Comparison of ENCODE assay signal across 8 cellular contexts in genomic region chr3:57169872-57170623, GRCh38. TPM values are rescaled to one million over a fixed set of nuclear protein-coding genes. Genes with fewer than 3 reads are reported as not detected.
DNase-seq lines count a peak whose midpoint lies in the region; ATAC-seq, FAIRE-seq and TF ChIP-seq lines count a peak whose summit lies in the region.

No MANE protein-coding gene starts in this region.

- CTCF ChIA-PET in endothelial cell of umbilical vein (lab: Charles Lee), result interaction anchor here (0.6 to 3.3 kb wide), 25 partner anchors 9 to 686 kb away, joined by 3 to 20 read pairs (median 4); partner anchors contain the start of gene ARF4

- H3K9ac ChIP-seq in endothelial cell of umbilical vein (replicated peaks; ENCODE audit: extremely low read depth, insufficient read depth, low read length), result no peak overlapping the region

- peak; percentile 86 for FAIRE-seq in endothelial cell of umbilical vein (lab: Jason Lieb, UNC)

- no peaks in the 10 kb centered on the region for H3K36me3 Mint-ChIP-seq in mesothelial cell of epicardium

- H3K27me3 ChIP-seq in endothelial cell of umbilical vein (ENCODE audit: control insufficient read depth in 2 of 2, insufficient read depth in 2 of 2, low read length in 2 of 2), result peaks cover 31 to 34% of the 10 kb centered on the region in 2 experiments

- no peaks in the 10 kb centered on the region for H3K9me3 Mint-ChIP-seq in mesothelial cell of epicardium

- POLR2A ChIA-PET in endothelial cell of umbilical vein (lab: Charles Lee), result no interaction called here

- intact Hi-C loops in endothelial cell of umbilical vein (cut with micrococcal nuclease), result loop anchor here (1.0 to 10.0 kb wide), 7 partner anchors 57 to 683 kb away; partner anchors contain the start of genes APPL1 and PDE12

- no peaks in the 10 kb centered on the region for H3K4me1 ChIP-seq in endothelial cell of umbilical vein (ENCODE audit: control insufficient read depth, extremely low read depth, insufficient read depth, low read length)

- H4K20me1 ChIP-seq in endothelial cell of umbilical vein (replicated peaks; ENCODE audit: control insufficient read depth, extremely low read depth, insufficient read depth, low read length), result no peaks in the 10 kb centered on the region

- H3K9me1 ChIP-seq in endothelial cell of umbilical vein (replicated peaks; ENCODE audit: control insufficient read depth, extremely low read depth, insufficient read depth, low read length), result no peaks in the 10 kb centered on the region

- peak; percentile 72 for DNase-seq in NCI-H748 treated with DMSO at 0.1 percent for 48 hours (lab: John Stamatoyannopoulos, UW)
- peak; percentile 8 for DNase-seq in activated CD8-positive, alpha-beta memory T cell treated with anti-CD3 and anti-CD28 coated beads, Interleukin-2, amount 50 U/mL, for 1 hour (ENCODE audit: extremely low read depth)
- DNase-seq in endothelial cell of umbilical vein (ENCODE audit: low read depth, low spot score), result peak; percentile 67
- peak; percentile 87 to 89 for DNase-seq in mesothelial cell of epicardium (ENCODE audit: low spot score in 2 of 2, unreplicated experiment in 2 of 2)
- peak; percentile 46 to 55 for DNase-seq in stimulated activated CD8-positive, alpha-beta memory T cell treated with anti-CD3 and anti-CD28 coated beads, Interleukin-15, amount 100 ng/mL, for 48 hours (ENCODE audit: low read depth in 2 of 2)

- no peaks in the 10 kb centered on the region for H3K79me2 ChIP-seq in endothelial cell of umbilical vein (ENCODE audit: control insufficient read depth, insufficient read depth, low read length)

- H3K36me3 ChIP-seq in endothelial cell of umbilical vein (ENCODE audit: control insufficient read depth in 2 of 2, extremely low read depth in 1 of 2, insufficient read depth in 2 of 2, low read length in 2 of 2), result no peaks in the 10 kb centered on the region

- H3K4me1 Mint-ChIP-seq in mesothelial cell of epicardium, result peaks cover 9% of the 10 kb centered on the region

- no peak for TF ChIP-seq POLR2A in endothelial cell of umbilical vein (IDR thresholded peaks at IDR 0.05; ENCODE audit: low read depth, low read length)

- H3K4me2 ChIP-seq in endothelial cell of umbilical vein (ENCODE audit: insufficient read depth, low read length), result peak overlapping the region; percentile 72

- H3K27me3 Mint-ChIP-seq in mesothelial cell of epicardium (ENCODE audit: low read depth), result no peaks in the 10 kb centered on the region

- TF ChIP-seq CTCF in 22Rv1 (IDR thresholded peaks at IDR 0.05) (peak; percentile 98), GM12874 (IDR thresholded peaks at IDR 0.05; ENCODE audit: insufficient read depth, low read depth, low read length) (peak; percentile 88), endothelial cell of umbilical vein (IDR thresholded peaks at IDR 0.05; ENCODE audit: extremely low read depth in 1 of 2, insufficient read depth in 1 of 2, low read depth in 1 of 2, low read length in 2 of 2) (peak; percentile 84 to 86), mesothelial cell of epicardium (IDR thresholded peaks at IDR 0.05; ENCODE audit: unreplicated experiment) (peak; percentile 92)

- peak overlapping the region; percentile 39 to 59 (median 52) for H3K4me3 ChIP-seq in endothelial cell of umbilical vein (replicated peaks in 1 of 3; ENCODE audit: insufficient read depth in 1 of 3, low read depth in 1 of 3, low read length in 3 of 3)

- dilution Hi-C loops in endothelial cell of umbilical vein (cut with MboI; ENCODE audit: extremely low pct_ligation_motif_present, low sequenced_read_pairs), result no loop called here

- no peak overlapping the region for H3K27ac ChIP-seq in 22Rv1
- no peak overlapping the region for H3K27ac ChIP-seq in endothelial cell of umbilical vein (ENCODE audit: insufficient read depth, low read depth, low read length)

- H3K9me3 ChIP-seq in endothelial cell of umbilical vein (replicated peaks; ENCODE audit: control insufficient read depth, insufficient read depth, low read length), result no peaks in the 10 kb centered on the region

- ATAC-seq in HG03097 (IDR thresholded peaks at IDR 0.05; ENCODE audit: low FRiP score, unreplicated experiment), result peak; percentile 69

- peak overlapping the region; percentile 67 for H3K4me3 Mint-ChIP-seq in mesothelial cell of epicardium

- no TSS peak for BruUV-seq in endothelial cell of umbilical vein (replicated peaks; lab: Mats Ljungman, UMichigan)

- peak overlapping the region; percentile 93 for H2AFZ ChIP-seq in endothelial cell of umbilical vein (ENCODE audit: low read depth, low read length)

- no peak overlapping the region for H3K27ac Mint-ChIP-seq in mesothelial cell of epicardium

TF ChIP-seq in endothelial cell of umbilical vein, 7 proteins besides CTCF, POLR2A, EP300 and RAD21:
- TF ChIP-seq POLR2AphosphoS5 (IDR thresholded peaks at IDR 0.05; ENCODE audit: insufficient read depth, low read depth, low read length) (no peak), MAX (IDR thresholded peaks at IDR 0.05; ENCODE audit: insufficient read depth, insufficient read length) (no peak), GATA2 (IDR thresholded peaks at IDR 0.05; ENCODE audit: insufficient read depth, insufficient read length, low read depth, low read length) (no peak), JUN (IDR thresholded peaks at IDR 0.05; ENCODE audit: borderline replicate concordance, insufficient read depth, insufficient read length, low read depth) (no peak)

RNA-seq across cellular contexts. Expression of gene IL17RD, which starts 4.9 kb away (rescaled TPM):
- total RNA-seq in endothelial cell of umbilical vein (0.93 and 0.97 TPM in 2 replicates), mesothelial cell of epicardium (27.5 to 30.3 TPM (median 27.9 TPM) in 3 replicates)
- 0.29 and 0.36 TPM in 2 replicates for polyA plus RNA-seq in endothelial cell of umbilical vein
- polyA plus RNA-seq in endothelial cell of umbilical vein (2011; cell fraction: cytosol; rRNA removed), result 0.19 and 0.20 TPM in 2 replicates
- polyA plus RNA-seq in endothelial cell of umbilical vein (2011; cell fraction: nucleus; rRNA removed), result 0.27 and 0.32 TPM in 2 replicates
- polyA plus RNA-seq in endothelial cell of umbilical vein (2012), result 0.27 and 0.55 TPM in 2 replicates
- polyA minus RNA-seq in endothelial cell of umbilical vein, result 0.72 and 1.1 TPM in 2 replicates
- 0.20 TPM for polyA minus RNA-seq in endothelial cell of umbilical vein (2011; cell fraction: cytosol; rRNA and poly(A)+ RNA removed)
- 0.24 and 0.38 TPM in 2 replicates for polyA minus RNA-seq in endothelial cell of umbilical vein (2011; cell fraction: nucleus; rRNA and poly(A)+ RNA removed)

RNA-seq across cellular contexts. Expression of gene HESX1, which starts 29.7 kb away (rescaled TPM):
- total RNA-seq in endothelial cell of umbilical vein, result 0.58 and 0.65 TPM in 2 replicates
- polyA plus RNA-seq in endothelial cell of umbilical vein, result 0.21 and 0.35 TPM in 2 replicates
- 0.61 and 0.77 TPM in 2 replicates for polyA plus RNA-seq in endothelial cell of umbilical vein (2011; cell fraction: cytosol; rRNA removed)
- polyA plus RNA-seq in endothelial cell of umbilical vein (2011; cell fraction: nucleus; rRNA removed), result 1.1 and 1.7 TPM in 2 replicates
- polyA plus RNA-seq in endothelial cell of umbilical vein (2012), result 0.35 and 0.54 TPM in 2 replicates
- polyA minus RNA-seq in endothelial cell of umbilical vein, result not detected in 2 replicates
- not detected for polyA minus RNA-seq in endothelial cell of umbilical vein (2011; cell fraction: cytosol; rRNA and poly(A)+ RNA removed)
- not detected in 2 replicates for polyA minus RNA-seq in endothelial cell of umbilical vein (2011; cell fraction: nucleus; rRNA and poly(A)+ RNA removed)
- total RNA-seq in mesothelial cell of epicardium, result 1.5 to 2.4 TPM (median 1.7 TPM) in 3 replicates

RNA-seq across cellular contexts. Expression of gene APPL1, which starts 57.5 kb away (rescaled TPM):
- total RNA-seq in endothelial cell of umbilical vein, result 28.8 and 29.7 TPM in 2 replicates
- 6.5 and 9.2 TPM in 2 replicates for polyA plus RNA-seq in endothelial cell of umbilical vein
- polyA plus RNA-seq in endothelial cell of umbilical vein (2011; cell fraction: cytosol; rRNA removed), result 8.5 and 10.0 TPM in 2 replicates
- polyA plus RNA-seq in endothelial cell of umbilical vein (2011; cell fraction: nucleus; rRNA removed), result 13.3 and 16.7 TPM in 2 replicates
- 14.4 and 21.7 TPM in 2 replicates for polyA plus RNA-seq in endothelial cell of umbilical vein (2012)
- polyA minus RNA-seq in endothelial cell of umbilical vein, result 43.5 and 51.1 TPM in 2 replicates
- 29.7 TPM for polyA minus RNA-seq in endothelial cell of umbilical vein (2011; cell fraction: cytosol; rRNA and poly(A)+ RNA removed)
- polyA minus RNA-seq in endothelial cell of umbilical vein (2011; cell fraction: nucleus; rRNA and poly(A)+ RNA removed), result 23.6 and 32.5 TPM in 2 replicates
- 38.6 to 42.0 TPM (median 41.8 TPM) in 3 replicates for total RNA-seq in mesothelial cell of epicardium

Comparison
In these comparisons a context has a peak if more than half of its experiments do, and no peak if none do; other contexts are left out.
1. DNase-seq: peak in every context shown above with its lines; median percentile 88 in mesothelial cell of epicardium; 72 in NCI-H748 treated with DMSO at 0.1 percent for 48 hours; 67 in endothelial cell of umbilical vein; 50 in stimulated activated CD8-positive, alpha-beta memory T cell treated with anti-CD3 and anti-CD28 coated beads, Interleukin-15, amount 100 ng/mL, for 48 hours; 8 in activated CD8-positive, alpha-beta memory T cell treated with anti-CD3 and anti-CD28 coated beads, Interleukin-2, amount 50 U/mL, for 1 hour.
2. RNA of gene IL17RD, which starts 4.9 kb away (total RNA-seq): 27.5 to 30.3 TPM in mesothelial cell of epicardium; 0.93 to 0.97 TPM in endothelial cell of umbilical vein; every median in the first group is over 10 times any median in the second.
3. Peak in every context shown above with its lines, with median percentiles within 50 percentile points of each other: CTCF ChIP-seq.